ENCODE assay signal across 17 cellular contexts in genomic region chr5:111237470-111237869, GRCh38. TPM values are rescaled to one million over a fixed set of nuclear protein-coding genes. Genes with fewer than 3 reads are reported as not detected.
DNase-seq lines count a peak whose midpoint lies in the region; ATAC-seq and TF ChIP-seq lines count a peak whose summit lies in the region.
"Had no signal": no experiment of that assay in that cellular context is flagged by ENCODE, and none has a peak within 500 bp of the region (broad histone marks: within the 10 kb centered on the region; RNA-seq: fewer than 3 reads in every experiment).

No MANE protein-coding gene starts in this region.

- no peak for ATAC-seq in HG03460 (IDR thresholded peaks at IDR 0.05; ENCODE audit: unreplicated experiment)
- no peak for ATAC-seq in GM18870 (IDR thresholded peaks at IDR 0.05; ENCODE audit: unreplicated experiment)
- ATAC-seq: lower lobe of right lung, right cardiac atrium, upper lobe of right lung had no signal

- peak overlapping the region; percentile 89 for H3K27ac Mint-ChIP-seq in T-helper 1 cell treated with Interleukin-12 subunit alpha and Interleukin-12 subunit beta and Interleukin-4 antibody, amounts not matched to agents 30 μg/mL and 1 μg/mL, for 36 hours
- peak overlapping the region; percentile 91 for H3K27ac Mint-ChIP-seq in activated T-helper 1 cell treated with anti-CD3 and anti-CD28 coated beads, Interleukin-12 subunit alpha, Interleukin-12 subunit beta, Interleukin-2, Interleukin-4 antibody, amounts not matched to agents 30 ng/mL and 10 ng/mL and 1 ng/mL, durations not matched to agents 14 hours and 24 hours and 36 hours

- H3K36me3 Mint-ChIP-seq in T-helper 1 cell treated with Interleukin-12 subunit alpha and Interleukin-12 subunit beta and Interleukin-4 antibody, amounts not matched to agents 30 μg/mL and 1 μg/mL, for 36 hours (ENCODE audit: low read depth), result peaks cover 31% of the 10 kb centered on the region
- peaks cover 19% of the 10 kb centered on the region for H3K36me3 Mint-ChIP-seq in activated T-helper 1 cell treated with anti-CD3 and anti-CD28 coated beads, Interleukin-12 subunit alpha, Interleukin-12 subunit beta, Interleukin-2, Interleukin-4 antibody, amounts not matched to agents 30 ng/mL and 10 ng/mL and 1 ng/mL, durations not matched to agents 14 hours and 24 hours and 36 hours (ENCODE audit: low read depth)

- TF ChIP-seq CTCF in fibroblast of pulmonary artery (IDR thresholded peaks at IDR 0.05; ENCODE audit: low read length, missing control alignments), result no peak

- DNase-seq in T-helper 1 cell (no peak), HCEC 1CT (peak; percentile 39), fibroblast of pulmonary artery (ENCODE audit: low read depth) (peak; percentile 37), cardiac septum (ENCODE audit: low spot score) (no peak)
- no peak for DNase-seq in activated T-helper 1 cell treated with anti-CD3 and anti-CD28 coated beads, Interleukin-12 subunit alpha, Interleukin-12 subunit beta, Interleukin-2, Interleukin-4 antibody, amounts not matched to agents 30 ng/mL and 10 ng/mL and 1 ng/mL, durations not matched to agents 14 hours and 24 hours and 36 hours (ENCODE audit: low spot score)
- DNase-seq: amygdala; lower lobe of right lung; NCI-H2081 treated with DMSO at 0.1 percent for 48 hours; NCI-H82; right cardiac atrium; Right ventricle myocardium superior; stimulated activated CD4-positive, alpha-beta T cell treated with anti-CD3 and anti-CD28 coated beads, Interleukin-4, amount 100 ng/mL, for 1 hour; T1000; upper lobe of right lung had no signal

- intact Hi-C loops in activated T-helper 1 cell treated with anti-CD3 and anti-CD28 coated beads, Interleukin-12 subunit alpha, Interleukin-12 subunit beta, Interleukin-2, Interleukin-4 antibody, amounts not matched to agents 30 ng/mL and 10 ng/mL and 1 ng/mL, durations not matched to agents 14 hours and 24 hours and 36 hours (cut with micrococcal nuclease), result loop anchor here (1.0 to 2.0 kb wide), 3 partner anchors 10 to 17 kb away; no protein-coding TSS in a partner anchor
- intact Hi-C loops in cardiac septum (cut with DNase I), result no loop called here

- no peaks in the 10 kb centered on the region for H3K27me3 Mint-ChIP-seq in T-helper 1 cell treated with Interleukin-12 subunit alpha and Interleukin-12 subunit beta and Interleukin-4 antibody, amounts not matched to agents 30 μg/mL and 1 μg/mL, for 36 hours (ENCODE audit: low read depth)
- H3K27me3 Mint-ChIP-seq in activated T-helper 1 cell treated with anti-CD3 and anti-CD28 coated beads, Interleukin-12 subunit alpha, Interleukin-12 subunit beta, Interleukin-2, Interleukin-4 antibody, amounts not matched to agents 30 ng/mL and 10 ng/mL and 1 ng/mL, durations not matched to agents 14 hours and 24 hours and 36 hours (ENCODE audit: insufficient read depth), result no peaks in the 10 kb centered on the region

- peak overlapping the region; percentile 72 for H3K4me3 Mint-ChIP-seq in T-helper 1 cell treated with Interleukin-12 subunit alpha and Interleukin-12 subunit beta and Interleukin-4 antibody, amounts not matched to agents 30 μg/mL and 1 μg/mL, for 36 hours
- H3K4me3 Mint-ChIP-seq in activated T-helper 1 cell treated with anti-CD3 and anti-CD28 coated beads, Interleukin-12 subunit alpha, Interleukin-12 subunit beta, Interleukin-2, Interleukin-4 antibody, amounts not matched to agents 30 ng/mL and 10 ng/mL and 1 ng/mL, durations not matched to agents 14 hours and 24 hours and 36 hours, result peak overlapping the region; percentile 70

- no peak overlapping the region for H3K4me3 ChIP-seq in fibroblast of pulmonary artery (replicated peaks; ENCODE audit: low read depth, low read length)
- H3K4me3 ChIP-seq: lower lobe of right lung, upper lobe of right lung had no signal

- H3K4me1 Mint-ChIP-seq in T-helper 1 cell treated with Interleukin-12 subunit alpha and Interleukin-12 subunit beta and Interleukin-4 antibody, amounts not matched to agents 30 μg/mL and 1 μg/mL, for 36 hours (ENCODE audit: low read depth), result peaks cover 67% of the 10 kb centered on the region
- H3K4me1 Mint-ChIP-seq in activated T-helper 1 cell treated with anti-CD3 and anti-CD28 coated beads, Interleukin-12 subunit alpha, Interleukin-12 subunit beta, Interleukin-2, Interleukin-4 antibody, amounts not matched to agents 30 ng/mL and 10 ng/mL and 1 ng/mL, durations not matched to agents 14 hours and 24 hours and 36 hours (ENCODE audit: low read depth), result peaks cover 85% of the 10 kb centered on the region

- H3K9me3 Mint-ChIP-seq in T-helper 1 cell treated with Interleukin-12 subunit alpha and Interleukin-12 subunit beta and Interleukin-4 antibody, amounts not matched to agents 30 μg/mL and 1 μg/mL, for 36 hours, result no peaks in the 10 kb centered on the region
- H3K9me3 Mint-ChIP-seq in activated T-helper 1 cell treated with anti-CD3 and anti-CD28 coated beads, Interleukin-12 subunit alpha, Interleukin-12 subunit beta, Interleukin-2, Interleukin-4 antibody, amounts not matched to agents 30 ng/mL and 10 ng/mL and 1 ng/mL, durations not matched to agents 14 hours and 24 hours and 36 hours, result no peaks in the 10 kb centered on the region

RNA-seq across cellular contexts. Expression of gene CAMK4, which starts 13.3 kb away (rescaled TPM):
- 51.8 and 56.9 TPM in 2 replicates for total RNA-seq in activated T-helper 1 cell treated with anti-CD3 and anti-CD28 coated beads, Interleukin-12 subunit alpha, Interleukin-12 subunit beta, Interleukin-2, Interleukin-4 antibody, amounts not matched to agents 30 ng/mL and 10 ng/mL and 1 ng/mL, durations not matched to agents 14 hours and 24 hours and 36 hours
- 0.48 TPM for total RNA-seq in cardiac septum

Comparison
In these comparisons a context has a peak if more than half of its experiments do, and no peak if none do; other contexts are left out.
1. DNase-seq: peak in HCEC 1CT (single experiment) and fibroblast of pulmonary artery (single experiment); none in T-helper 1 cell (0 of 5), activated T-helper 1 cell treated with anti-CD3 and anti-CD28 coated beads, Interleukin-12 subunit alpha, Interleukin-12 subunit beta, Interleukin-2, Interleukin-4 antibody, amounts not matched to agents 30 ng/mL and 10 ng/mL and 1 ng/mL, durations not matched to agents 14 hours and 24 hours and 36 hours (single experiment) and cardiac septum (single experiment).
2. RNA of gene CAMK4, which starts 13.3 kb away (total RNA-seq): 51.8 to 56.9 TPM in activated T-helper 1 cell treated with anti-CD3 and anti-CD28 coated beads, Interleukin-12 subunit alpha, Interleukin-12 subunit beta, Interleukin-2, Interleukin-4 antibody, amounts not matched to agents 30 ng/mL and 10 ng/mL and 1 ng/mL, durations not matched to agents 14 hours and 24 hours and 36 hours; 0.48 TPM in cardiac septum (single experiment); every median in the first group is over 10 times any median in the second.